Comparison of ENCODE assay signal across 12 cellular contexts in the genomic region with DNA sequence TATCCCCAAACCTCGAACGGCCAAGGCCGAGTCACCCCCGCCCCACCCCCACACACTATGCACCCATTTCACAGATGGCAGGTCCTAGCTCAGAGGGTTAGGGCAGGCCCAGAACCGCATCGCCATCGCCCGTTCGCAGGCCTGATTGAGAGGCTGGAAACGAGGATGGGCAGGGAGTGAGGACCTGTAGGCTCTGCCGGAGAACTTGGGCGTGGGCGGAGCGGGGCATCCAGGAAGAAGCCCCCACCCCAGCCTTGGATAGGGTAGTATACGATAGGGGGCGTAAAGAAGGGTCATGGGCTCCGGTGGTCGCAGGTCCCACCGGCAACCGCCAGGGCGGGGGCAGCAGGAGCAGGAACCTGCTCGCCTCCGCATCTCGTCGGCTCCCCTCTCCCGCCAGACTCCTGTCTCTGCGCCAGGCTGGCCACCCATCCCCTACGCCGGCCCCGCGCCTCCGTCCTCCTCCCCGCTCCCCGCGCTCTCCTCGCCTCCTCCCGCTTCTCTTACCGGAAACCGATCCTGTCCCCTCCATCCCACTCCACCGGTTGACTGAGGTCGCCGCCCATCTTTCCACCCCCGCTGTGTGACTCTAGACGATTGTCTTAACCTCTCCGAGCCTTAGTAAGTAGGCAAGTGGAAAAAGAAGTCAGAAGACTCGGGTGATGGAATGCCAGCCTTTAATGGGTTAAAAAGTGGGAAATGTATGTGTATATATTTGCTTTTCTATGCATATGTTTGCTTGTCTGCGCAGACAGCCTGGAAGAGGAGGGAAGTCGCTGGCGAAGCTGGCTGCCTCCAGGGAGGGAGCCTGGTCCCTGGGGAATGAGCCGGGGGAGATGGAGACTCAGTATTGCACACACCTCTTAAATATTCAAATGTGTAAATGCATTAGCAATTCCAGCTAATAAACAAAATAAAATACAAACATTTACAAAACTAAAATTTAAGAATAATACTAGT. TPM values are rescaled to one million over a fixed set of nuclear protein-coding genes. Genes with fewer than 3 reads are reported as not detected.
DNase-seq lines count a peak whose midpoint lies in the region; ATAC-seq, FAIRE-seq and TF ChIP-seq lines count a peak whose summit lies in the region.
"Had no signal": no experiment of that assay in that cellular context is flagged by ENCODE, and none has a peak within 500 bp of the region (broad histone marks: within the 10 kb centered on the region; RNA-seq: fewer than 3 reads in every experiment).

No MANE protein-coding gene starts in this region.

- H3K27ac Mint-ChIP-seq in activated CD4-positive, alpha-beta T cell treated with anti-CD3 and anti-CD28 coated beads for 36 hours, result no peak overlapping the region

- peaks cover 8% of the 10 kb centered on the region for H3K4me1 Mint-ChIP-seq in activated CD4-positive, alpha-beta T cell treated with anti-CD3 and anti-CD28 coated beads for 36 hours

- no peak overlapping the region for H2AK5ac ChIP-seq in H1 (ENCODE audit: low read depth, low read length)

- peaks cover 0 to 25% (median 11%) of the 10 kb centered on the region in 4 experiments; a peak in 5 of 7 replicates for H3K4me1 ChIP-seq in H1 (replicated peaks in 1 of 4; ENCODE audit: control insufficient read depth in 3 of 4, insufficient read depth in 4 of 4, low read length in 3 of 4)
- no peaks in the 10 kb centered on the region for H3K4me1 ChIP-seq in ascending aorta

- H4K8ac ChIP-seq in H1 (ENCODE audit: extremely low read depth, insufficient read depth, low read length), result peak overlapping the region; percentile 84; the same call in 1 of the 2 replicates

- H4K91ac ChIP-seq in H1 (replicated peaks; ENCODE audit: insufficient read length, low read length), result no peak overlapping the region

- H3K4me3 Mint-ChIP-seq in activated CD4-positive, alpha-beta T cell treated with anti-CD3 and anti-CD28 coated beads for 36 hours, result no peak overlapping the region

- no peaks in the 10 kb centered on the region for H3K9me3 Mint-ChIP-seq in activated CD4-positive, alpha-beta T cell treated with anti-CD3 and anti-CD28 coated beads for 36 hours (ENCODE audit: low read depth)

- H3K27me3 Mint-ChIP-seq in activated CD4-positive, alpha-beta T cell treated with anti-CD3 and anti-CD28 coated beads for 36 hours, result peaks cover 34% of the 10 kb centered on the region

- H3K4me3 ChIP-seq in H1 (ENCODE audit: extremely low read depth in 1 of 4, insufficient read depth in 2 of 4, low read depth in 3 of 4, low read length in 4 of 4) (peak overlapping the region; percentile 33 to 61 (median 43)), skeletal muscle cell (ENCODE audit: low read depth, low read length) (peak overlapping the region; percentile 11), ascending aorta (no peak overlapping the region)
- H3K4me3 ChIP-seq: esophagus muscularis mucosa had no signal

- FAIRE-seq in H1 (lab: Jason Lieb, UNC), result no peak
- no peak for FAIRE-seq in urothelium cell line (lab: Jason Lieb, UNC)

- H3K27ac ChIP-seq in H1 (ENCODE audit: low read depth, low read length) (no peak overlapping the region), ascending aorta (no peak overlapping the region)
- H3K27ac ChIP-seq: esophagus muscularis mucosa had no signal

- no peaks in the 10 kb centered on the region for H3K36me3 ChIP-seq in H1 (ENCODE audit: control insufficient read depth in 2 of 4, insufficient read depth in 4 of 4, low read length in 3 of 4)
- H3K36me3 ChIP-seq in ascending aorta, result no peaks in the 10 kb centered on the region
- H3K36me3 ChIP-seq: esophagus muscularis mucosa had no signal

- H3K23ac ChIP-seq in H1 (ENCODE audit: insufficient read length), result no peak overlapping the region

- ATAC-seq in activated CD4-positive, alpha-beta T cell treated with anti-CD3 and anti-CD28 coated beads for 36 hours, result no peak
- ATAC-seq in HG03432 (IDR thresholded peaks at IDR 0.05; ENCODE audit: unreplicated experiment), result no peak
- ATAC-seq: left colon had no signal

- no peaks in the 10 kb centered on the region for H3K79me1 ChIP-seq in H1 (ENCODE audit: low read depth, low read length)

- peak; percentile 25 for DNase-seq in activated CD4-positive, alpha-beta T cell treated with anti-CD3 and anti-CD28 coated beads for 36 hours
- no peak for DNase-seq in activated CD4-positive, alpha-beta T cell treated with anti-CD3 and anti-CD28 coated beads for 4 hours
- peak; percentile 26 for DNase-seq in NCI-H2107 (lab: John Stamatoyannopoulos, UW)
- DNase-seq in H1 (ENCODE audit: low read depth in 1 of 2, low spot score in 2 of 2), result peak; percentile 15 to 76
- DNase-seq in skeletal muscle cell (ENCODE audit: low read depth), result no peak
- DNase-seq in urothelium cell line (ENCODE audit: low spot score), result no peak
- no peak for DNase-seq in ascending aorta (ENCODE audit: low spot score in 2 of 2)
- DNase-seq: activated CD4-positive, alpha-beta T cell treated with anti-CD3 and anti-CD28 coated beads, Interleukin-2, amount 50 U/mL, for 48 hours; left colon had no signal

- no peak overlapping the region for H3K9ac ChIP-seq in H1 (replicated peaks in 1 of 4; ENCODE audit: extremely low read depth in 1 of 4, low read depth in 3 of 4, low read length in 3 of 4)

- CTCF ChIA-PET in activated CD4-positive, alpha-beta T cell treated with anti-CD3 and anti-CD28 coated beads for 36 hours (lab: Charles Lee), result interaction anchor here (0.6 to 1.2 kb wide), 5 partner anchors 18 to 522 kb away, joined by 3 to 5 read pairs (median 4); no protein-coding TSS in a partner anchor
- CTCF ChIA-PET in H1 (lab: Charles Lee; ENCODE audit: partially characterized antibody), result interaction anchor here (0.7 to 7.5 kb wide), 19 partner anchors 10 to 158 kb away, joined by 3 to 61 read pairs (median 4); no protein-coding TSS in a partner anchor

- no peaks in the 10 kb centered on the region for H4K20me1 ChIP-seq in H1 (replicated peaks in 1 of 2; ENCODE audit: control insufficient read depth in 1 of 2, insufficient read depth in 2 of 2, low read length in 2 of 2)

- H4K5ac ChIP-seq in H1 (ENCODE audit: insufficient read length, low read depth, low read length), result no peak overlapping the region

- no peak overlapping the region for H3K56ac ChIP-seq in H1 (replicated peaks; ENCODE audit: insufficient read length, low read depth, low read length)

- no peak overlapping the region for H2BK20ac ChIP-seq in H1 (ENCODE audit: low read length)

- TF ChIP-seq CTCF in H1 (IDR thresholded peaks at IDR 0.05; ENCODE audit: control extremely low read depth in 1 of 3, insufficient read depth in 1 of 3, low read depth in 1 of 3, low read length in 3 of 3), result peak; percentile 34 to 59 (median 49)
- no peak for TF ChIP-seq CTCF in ascending aorta (IDR thresholded peaks at IDR 0.05)

- no peak overlapping the region for H2BK5ac ChIP-seq in H1 (ENCODE audit: low read depth, low read length)

- H3K4ac ChIP-seq in H1 (replicated peaks; ENCODE audit: insufficient read length, low read depth, low read length), result no peak overlapping the region

- no peak overlapping the region for H2BK120ac ChIP-seq in H1 (replicated peaks; ENCODE audit: low read depth, low read length)

- TF ChIP-seq RAD21 in H1 (IDR thresholded peaks at IDR 0.05 in 1 of 2, conservative IDR thresholded peaks at IDR 0.05 in 1 of 2; ENCODE audit: low read depth in 2 of 2, low read length in 2 of 2), result peak in 1 of 2 experiments; percentile 3; a peak in 1 of 4 replicates

- peaks cover 9% of the 10 kb centered on the region; the same call in 1 of the 2 replicates for H3K23me2 ChIP-seq in H1 (ENCODE audit: low read depth, low read length)

- H3K36me3 Mint-ChIP-seq in activated CD4-positive, alpha-beta T cell treated with anti-CD3 and anti-CD28 coated beads for 36 hours (ENCODE audit: low read depth), result no peaks in the 10 kb centered on the region

- intact Hi-C loops in activated CD4-positive, alpha-beta T cell treated with anti-CD3 and anti-CD28 coated beads for 36 hours (cut with DNase I, micrococcal nuclease), result loop anchor here in 1 of 2 experiments (5.0 kb wide), 1 partner anchor 92 kb away; the partner anchor contains the start of gene ELFN2
- intact Hi-C loops in ascending aorta (cut with DNase I), result no loop called here

- H3K79me2 ChIP-seq in H1 (ENCODE audit: control insufficient read depth in 1 of 2, insufficient read depth in 2 of 2, low read length in 2 of 2), result no peaks in the 10 kb centered on the region

- peak overlapping the region; percentile 59 to 80 for H3K4me2 ChIP-seq in H1 (ENCODE audit: insufficient read depth in 1 of 2, low read depth in 2 of 2, low read length in 2 of 2)

- H2AFZ ChIP-seq in H1 (ENCODE audit: low read length), result no peak overlapping the region; the same call in 1 of the 2 replicates

- H2BK12ac ChIP-seq in H1 (ENCODE audit: low read depth, low read length), result no peak overlapping the region

- TF ChIP-seq EP300 in H1 (IDR thresholded peaks at IDR 0.05; ENCODE audit: borderline replicate concordance in 1 of 2, low read depth in 2 of 2, low read length in 2 of 2), result no peak

- no peak overlapping the region; the same call in 1 of the 2 replicates for H3K18ac ChIP-seq in H1 (ENCODE audit: extremely low read depth, low read length)

- POLR2A ChIA-PET in activated CD4-positive, alpha-beta T cell treated with anti-CD3 and anti-CD28 coated beads for 36 hours (lab: Charles Lee), result no interaction called here
- POLR2A ChIA-PET in H1 (lab: Charles Lee; ENCODE audit: partially characterized antibody), result interaction anchor here (1.0 to 1.1 kb wide), 3 partner anchors 66 to 94 kb away, joined by 3 to 4 read pairs (median 3); no protein-coding TSS in a partner anchor

- H2BK15ac ChIP-seq in H1 (ENCODE audit: low read length), result no peak overlapping the region

- H3K9me3 ChIP-seq in H1 (ENCODE audit: insufficient read depth in 2 of 2, low read depth in 1 of 2, low read length in 1 of 2) (no peaks in the 10 kb centered on the region), ascending aorta (no peaks in the 10 kb centered on the region)
- H3K9me3 ChIP-seq: esophagus muscularis mucosa had no signal

- TF ChIP-seq POLR2A in H1 (IDR thresholded peaks at IDR 0.05; ENCODE audit: control extremely low read depth in 1 of 2, low read depth in 2 of 2, low read length in 2 of 2), result no peak

- H3K27me3 ChIP-seq in H1 (replicated peaks in 1 of 4; ENCODE audit: control insufficient read depth in 3 of 4, extremely low read depth in 1 of 4, insufficient read depth in 3 of 4, low read length in 3 of 4) (peaks cover 0 to 24% (median 11%) of the 10 kb centered on the region in 4 experiments; a peak in 5 of 7 replicates), ascending aorta (peaks cover 19% of the 10 kb centered on the region)

- no peak overlapping the region for H3K14ac ChIP-seq in H1 (ENCODE audit: insufficient read length)

- WGBS in H1 (ENCODE audit: extremely low coverage in 1 of 2, insufficient coverage in 1 of 2, insufficient read length in 1 of 2, insufficient replicate concordance in 2 of 2, low coverage in 1 of 2, low lambda C conversion rate in 2 of 2, missing lambda C conversion rate in 1 of 2), 2 experiments, result 4% methylated on average over 43 of the region's 50 CpGs; no CpG with 5 or more reads in 1 of the 2 experiments

RNA-seq across cellular contexts. Expression of gene CYTH4, which starts 52.8 kb away (rescaled TPM):
- 10 to 100 TPM; 33.1 to 42.8 TPM for total RNA-seq in activated CD4-positive, alpha-beta T cell treated with anti-CD3 and anti-CD28 coated beads for 36 hours
- not detected in 2 replicates for total RNA-seq in H1 (2021; fragmentation: NEBNext Ultra II Directional; extraction: Animal tissue kit (Norgen Biotek cat#: 25700))
- 0.08 and 0.09 TPM in 2 replicates for polyA plus RNA-seq in H1 (2011; rRNA removed)
- 0.43 TPM for polyA plus RNA-seq in H1 (2011; cell fraction: cytosol; rRNA removed)
- polyA plus RNA-seq in H1 (2011; cell fraction: nucleus; rRNA removed), result 0.16 TPM
- polyA plus RNA-seq in H1 (2012, experiment 1 of 2), result 0.07 to 0.11 TPM in 2 of 4 replicates, not detected in the others
- not detected for polyA plus RNA-seq in H1 (2012, experiment 2 of 2)
- polyA plus RNA-seq in H1 (2013, experiment 1 of 2), result 0.02 TPM
- polyA plus RNA-seq in H1 (2013, experiment 2 of 2), result 0.04 TPM
- 0.10 TPM in 1 of 2 replicates, not detected in the other for polyA minus RNA-seq in H1 (2011; rRNA and poly(A)+ RNA removed)
- not detected for polyA minus RNA-seq in H1 (2011; cell fraction: cytosol; rRNA and poly(A)+ RNA removed)
- not detected for polyA minus RNA-seq in H1 (2011; cell fraction: nucleus; rRNA and poly(A)+ RNA removed)
- total RNA-seq in ascending aorta, result 130 TPM
- polyA plus RNA-seq: BJ had no signal

Comparison
In these comparisons a context has a peak if more than half of its experiments do, and no peak if none do; other contexts are left out.
1. DNase-seq: peak in activated CD4-positive, alpha-beta T cell treated with anti-CD3 and anti-CD28 coated beads for 36 hours (single experiment), NCI-H2107 (single experiment) and H1 (2 of 2); none in activated CD4-positive, alpha-beta T cell treated with anti-CD3 and anti-CD28 coated beads for 4 hours (0 of 2), skeletal muscle cell (single experiment), urothelium cell line (single experiment) and ascending aorta (0 of 2).
2. H3K4me3 ChIP-seq: peak in H1 (4 of 4) and skeletal muscle cell (single experiment); none in ascending aorta (0 of 2).
3. CTCF ChIP-seq: peak in H1 (3 of 3); none in ascending aorta (0 of 3).
4. RNA of gene CYTH4, which starts 52.8 kb away (total RNA-seq): 130 TPM in ascending aorta (single experiment) and 33.1 to 42.8 TPM in activated CD4-positive, alpha-beta T cell treated with anti-CD3 and anti-CD28 coated beads for 36 hours; not detected in H1; every median in the first group is over 10 times any median in the second.